33 cellular contexts compared by ENCODE assay signal in the genomic region with DNA sequence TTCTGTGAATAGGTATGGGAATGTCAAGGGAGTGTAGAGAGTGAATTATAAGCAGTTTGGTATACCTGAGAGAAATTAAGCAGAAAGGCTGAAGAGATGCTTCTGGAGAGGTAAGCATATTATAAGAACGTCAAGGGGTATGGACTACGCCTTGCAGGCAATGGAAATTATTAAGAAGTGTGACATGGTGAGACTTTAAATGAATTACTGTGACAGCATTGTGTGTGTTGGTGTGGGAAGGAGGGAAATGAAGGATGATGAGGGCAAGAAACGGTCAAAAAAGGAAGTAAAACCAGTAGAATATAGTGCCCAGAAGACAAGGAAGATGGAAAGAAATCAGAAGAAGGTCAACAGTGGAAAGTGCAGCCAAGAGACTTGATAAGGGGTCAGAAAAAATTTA. TPM values are rescaled to one million over a fixed set of nuclear protein-coding genes. Genes with fewer than 3 reads are reported as not detected.
"Had no signal": no experiment of that assay in that cellular context is flagged by ENCODE, and none has a peak within 500 bp of the region (broad histone marks: within the 10 kb centered on the region; RNA-seq: fewer than 3 reads in every experiment).

No MANE protein-coding gene starts in this region.

- H3K9me3 Mint-ChIP-seq: dendritic cell treated with granulocyte-macrophage colony-stimulating factor and Interleukin-4, amounts not matched to agents 40 ng/mL and 50 ng/mL, for 4 days; effector memory CD8-positive, alpha-beta T cell; endodermal cell; mesothelial cell of epicardium; naive B cell had no signal

- H3K27ac ChIP-seq: colonic mucosa, epithelial cell of prostate, esophagus squamous epithelium, gastrocnemius medialis, heart right ventricle, left lung, lower lobe of right lung had no signal

- H3K27me3 ChIP-seq: colonic mucosa, gastrocnemius medialis had no signal

- H3K36me3 Mint-ChIP-seq: mesothelial cell of epicardium, naive B cell had no signal

- H3K27me3 Mint-ChIP-seq: effector memory CD8-positive, alpha-beta T cell; naive B cell had no signal

- ATAC-seq: effector memory CD8-positive, alpha-beta T cell; esophagus mucosa; gastrocnemius medialis; heart right ventricle; left cardiac atrium; left lung; left ventricle myocardium superior; lower lobe of right lung; mucosa of descending colon had no signal

- H3K4me1 ChIP-seq: colonic mucosa, esophagus squamous epithelium, gastrocnemius medialis, lower lobe of right lung had no signal

- FAIRE-seq: endometrium, islet of Langerhans, keratinocyte had no signal

- H3K4me3 ChIP-seq: colonic mucosa, esophagus squamous epithelium, gastrocnemius medialis, heart right ventricle, left lung, lower lobe of right lung, mucosa of descending colon had no signal

- H3K36me3 ChIP-seq: colonic mucosa, esophagus squamous epithelium, gastrocnemius medialis, heart right ventricle, left lung, lower lobe of right lung had no signal

- H3K9me3 ChIP-seq: colonic mucosa, esophagus squamous epithelium, gastrocnemius medialis, heart right ventricle, left lung, lower lobe of right lung, mucosa of descending colon had no signal

- H3K27ac Mint-ChIP-seq: dendritic cell treated with granulocyte-macrophage colony-stimulating factor and Interleukin-4, amounts not matched to agents 40 ng/mL and 50 ng/mL, for 4 days; effector memory CD8-positive, alpha-beta T cell; endodermal cell; mesothelial cell of epicardium; naive B cell had no signal

- DNase-seq: colonic mucosa; cortex of kidney; effector CD8-positive, alpha-beta T cell; effector memory CD8-positive, alpha-beta T cell; endodermal cell; erythroblast; esophagus squamous epithelium; foreskin fibroblast; foreskin melanocyte; gastrocnemius medialis; glutamatergic neuron; head of caudate nucleus; heart right ventricle; hippocampal formation; left cardiac atrium; left lung; left ventricle myocardium superior; lower lobe of right lung; mesenchymal stem cell; mucosa of descending colon; naive B cell had no signal

- H3K4me3 Mint-ChIP-seq: dendritic cell treated with granulocyte-macrophage colony-stimulating factor and Interleukin-4, amounts not matched to agents 40 ng/mL and 50 ng/mL, for 4 days; effector memory CD8-positive, alpha-beta T cell; endodermal cell; mesothelial cell of epicardium; naive B cell had no signal

RNA-seq across cellular contexts. Expression of gene KHDRBS2, which starts 5.9 kb away (rescaled TPM):
- total RNA-seq: dermis microvascular lymphatic vessel endothelial cell, esophagus squamous epithelium, glomerular endothelial cell, left ventricle myocardium superior, lung microvascular endothelial cell, mesenteric fat pad, myocyte had no signal
- polyA plus RNA-seq: heart right ventricle, keratinocyte had no signal
